8 cellular contexts compared by ENCODE assay signal in genomic region chr6:166949533-166950442, GRCh38. TPM values are rescaled to one million over a fixed set of nuclear protein-coding genes. Genes with fewer than 3 reads are reported as not detected.
DNase-seq lines count a peak whose midpoint lies in the region; ATAC-seq and TF ChIP-seq lines count a peak whose summit lies in the region.

No MANE protein-coding gene starts in this region.

- peak overlapping the region in 1 of 3 donors; percentile 33 for H3K4me3 ChIP-seq in breast epithelium
- H3K4me3 ChIP-seq in mammary epithelial cell (replicated peaks in 1 of 3; ENCODE audit: insufficient read depth in 1 of 3, low read depth in 2 of 3, low read length in 3 of 3) = no peak overlapping the region
- H3K4me3 ChIP-seq in OCI-LY1 (ENCODE audit: low read depth, low read length, poor library complexity, severe bottlenecking) = no peak overlapping the region
- no peak overlapping the region for H3K4me3 ChIP-seq in upper lobe of left lung

- CTCF ChIA-PET in mammary epithelial cell (lab: Charles Lee; ENCODE audit: low non-redundant PET) (no interaction called here), GM10248 (lab: Yijun Ruan, JAX) (interaction anchor here (0.7 to 16.3 kb wide), 7 partner anchors 11 to 187 kb away, joined by 3 to 132 read pairs (median 12); no protein-coding TSS in a partner anchor)

- in situ Hi-C loops in mammary epithelial cell (cut with MboI; ENCODE audit: low sequenced_read_pairs in 2 of 2) = loop anchor here in 1 of 2 donors (25.0 kb wide), 1 partner anchor 162 kb away; no protein-coding TSS in a partner anchor

- intact Hi-C loops in breast epithelium (cut with DNase I; ENCODE audit: low total_unique reads) = no loop called here
- intact Hi-C loops in mammary epithelial cell (cut with micrococcal nuclease) = loop anchor here (10.0 kb wide), 1 partner anchor 325 kb away; the partner anchor contains the start of gene RPS6KA2
- intact Hi-C loops in left ventricle myocardium superior (cut with micrococcal nuclease) = no loop called here

- TF ChIP-seq POLR2A in breast epithelium (IDR thresholded peaks at IDR 0.05) (no peak), upper lobe of left lung (IDR thresholded peaks at IDR 0.05) (no peak)

- no TSS peak for BruUV-seq in mammary epithelial cell (replicated peaks; lab: Mats Ljungman, UMichigan)

- no peaks in the 10 kb centered on the region for H3K9me2 ChIP-seq in OCI-LY1 (ENCODE audit: low read depth, low read length)

- DNase-seq in breast epithelium (ENCODE audit: low spot score in 2 of 2) (no peak), mammary epithelial cell (no peak), left ventricle myocardium superior (no peak), upper lobe of left lung (no peak), NCI-H526 (lab: John Stamatoyannopoulos, UW) (no peak), GM10248 (ENCODE audit: extremely low spot score) (no peak)

- no peaks in the 10 kb centered on the region for H3K79me2 ChIP-seq in mammary epithelial cell (ENCODE audit: insufficient read depth, low read length)
- H3K79me2 ChIP-seq in OCI-LY1 (ENCODE audit: insufficient read depth, low read length) = no peaks in the 10 kb centered on the region

- H3K9ac ChIP-seq in mammary epithelial cell (ENCODE audit: insufficient read depth, low read length) = no peak overlapping the region
- peak overlapping the region; percentile 24; the same call in 1 of the 2 replicates for H3K9ac ChIP-seq in OCI-LY1 (ENCODE audit: low read length)

- no peak for TF ChIP-seq CTCF in breast epithelium (IDR thresholded peaks at IDR 0.05)
- no peak for TF ChIP-seq CTCF in mammary epithelial cell (conservative IDR thresholded peaks at IDR 0.05 in 1 of 2, IDR thresholded peaks at IDR 0.05 in 1 of 2; ENCODE audit: extremely low read depth in 1 of 2, insufficient read depth in 1 of 2, low read depth in 1 of 2, low read length in 2 of 2)
- TF ChIP-seq CTCF in OCI-LY1 (IDR thresholded peaks at IDR 0.05; ENCODE audit: low read length) = no peak
- TF ChIP-seq CTCF in upper lobe of left lung (IDR thresholded peaks at IDR 0.05) = peak in 1 of 6 experiments; percentile 7
- no peak for TF ChIP-seq CTCF in GM10248 (IDR thresholded peaks at IDR 0.05; ENCODE audit: control extremely low read depth, extremely low read depth, low read depth, missing control alignments)

- TF ChIP-seq EP300 in upper lobe of left lung (IDR thresholded peaks at IDR 0.05) = no peak

- H3F3A ChIP-seq in OCI-LY1 (ENCODE audit: insufficient read depth, low read length) = peaks cover 15% of the 10 kb centered on the region

- 86% methylated on average over 9 of the region's 9 CpGs for WGBS in mammary epithelial cell (ENCODE audit: low coverage, missing lambda C conversion rate)
- WGBS in upper lobe of left lung, 2 donors = 56 to 63% methylated on average over 9 of the region's 9 CpGs

- no peak overlapping the region for H2AFZ ChIP-seq in mammary epithelial cell (ENCODE audit: low read depth, low read length)
- no peak overlapping the region for H2AFZ ChIP-seq in OCI-LY1 (ENCODE audit: low read length)

- no peaks in the 10 kb centered on the region for H4K20me1 ChIP-seq in mammary epithelial cell (ENCODE audit: insufficient read depth, low read length)
- H4K20me1 ChIP-seq in OCI-LY1 (ENCODE audit: insufficient read depth, low read length) = no peaks in the 10 kb centered on the region

- H3K4me1 ChIP-seq in breast epithelium (no peaks in the 10 kb centered on the region), mammary epithelial cell (ENCODE audit: insufficient read depth, low read length) (no peaks in the 10 kb centered on the region), OCI-LY1 (ENCODE audit: insufficient read depth, low read length, severe bottlenecking) (peaks cover 50% of the 10 kb centered on the region), upper lobe of left lung (peaks cover 13 to 26% (median 17%) of the 10 kb centered on the region in 4 donors)

- dilution Hi-C loops in mammary epithelial cell (cut with HindIII; ENCODE audit: low sequenced_read_pairs) = no loop called here

- H3K27ac ChIP-seq in breast epithelium = peak overlapping the region; percentile 36 to 68
- H3K27ac ChIP-seq in mammary epithelial cell (ENCODE audit: insufficient read depth, low read depth, low read length) = no peak overlapping the region
- H3K27ac ChIP-seq in OCI-LY1 (ENCODE audit: low read depth, low read length, poor library complexity, severe bottlenecking) = peak overlapping the region; percentile 93
- H3K27ac ChIP-seq in upper lobe of left lung = peak overlapping the region; percentile 71 to 87 (median 84)

- POLR2A ChIA-PET in GM10248 (lab: Yijun Ruan, JAX) = no interaction called here

- H3K4me2 ChIP-seq in mammary epithelial cell (ENCODE audit: insufficient read depth, low read depth, low read length) (no peak overlapping the region), OCI-LY1 (ENCODE audit: low read length) (peak overlapping the region; percentile 52)

- H3K36me3 ChIP-seq in breast epithelium (no peaks in the 10 kb centered on the region), mammary epithelial cell (ENCODE audit: insufficient read depth, low read length) (peaks cover 2% of the 10 kb centered on the region), OCI-LY1 (ENCODE audit: insufficient read depth, low read length) (peaks cover 43% of the 10 kb centered on the region), upper lobe of left lung (peaks cover 7 to 32% (median 9%) of the 10 kb centered on the region in 4 donors)

- H3K27me3 ChIP-seq in breast epithelium (no peaks in the 10 kb centered on the region), mammary epithelial cell (ENCODE audit: insufficient read depth, low read length) (no peaks in the 10 kb centered on the region), OCI-LY1 (ENCODE audit: insufficient read depth, low read length) (no peaks in the 10 kb centered on the region), upper lobe of left lung (no peaks in the 10 kb centered on the region)

- ATAC-seq in left ventricle myocardium superior (peak; percentile 56), upper lobe of left lung (ENCODE audit: low FRiP score in 2 of 2) (peak in 1 of 2 donors; percentile 45), GM19463 (IDR thresholded peaks at IDR 0.05; ENCODE audit: unreplicated experiment) (no peak)

- H3K9me3 ChIP-seq in breast epithelium (no peaks in the 10 kb centered on the region), mammary epithelial cell (replicated peaks; ENCODE audit: insufficient read depth, low read length) (no peaks in the 10 kb centered on the region), OCI-LY1 (ENCODE audit: low read length) (no peaks in the 10 kb centered on the region), upper lobe of left lung (no peaks in the 10 kb centered on the region)

RNA-seq across cellular contexts. Expression of gene RNASET2, which starts 6.6 kb away (rescaled TPM):
- total RNA-seq in breast epithelium (10 to 100 TPM; 35.1 to 82.9 (median 80.6) TPM), mammary epithelial cell (10 to 100 TPM; 17.0 to 18.7 TPM), left ventricle myocardium superior (13.0 TPM), upper lobe of left lung (100 to 1,000 TPM in 3 of 6 donors, 10 to 100 TPM in 3; 66.4 to 131 (median 94.8) TPM)
- 14.0 TPM for polyA plus RNA-seq in mammary epithelial cell
- 9.8 TPM for polyA minus RNA-seq in mammary epithelial cell

RNA-seq across cellular contexts. Expression of gene CEP43, which starts 49.4 kb away (rescaled TPM):
- 10 to 100 TPM; 11.2 to 32.6 (median 22.6) TPM for total RNA-seq in breast epithelium
- total RNA-seq in mammary epithelial cell = 10 to 100 TPM; 16.3 to 17.3 TPM
- polyA plus RNA-seq in mammary epithelial cell = 7.0 TPM
- polyA minus RNA-seq in mammary epithelial cell = 18.5 TPM
- 12.3 TPM for total RNA-seq in left ventricle myocardium superior
- total RNA-seq in upper lobe of left lung = 10 to 100 TPM in 4 of 6 donors, 1 to 10 TPM in 2; 7.8 to 70.2 (median 14.1) TPM
